Comparison of ENCODE assay signal across 27 cellular contexts in genomic region chr6:3874069-3874468, GRCh38.
"Had no signal": no experiment of that assay in that cellular context is flagged by ENCODE, and none has a peak within 500 bp of the region (broad histone marks: within the 10 kb centered on the region; RNA-seq: fewer than 3 reads in every experiment).

No MANE protein-coding gene starts in this region.

- H3K9ac ChIP-seq: neural progenitor cell, parathyroid adenoma had no signal

- H3K4me3 ChIP-seq: left lung, lung, neural progenitor cell, right atrium auricular region, spleen, tibial nerve, uterus had no signal

- H3K27me3 Mint-ChIP-seq: type B pancreatic cell had no signal

- H3K79me2 ChIP-seq: parathyroid adenoma had no signal

- DNase-seq: kidney glomerular epithelial cell; left cardiac atrium; left lung; mesendoderm; naive B cell; natural killer cell; nephron progenitor cell; occipital lobe; small intestine; spleen; stimulated activated CD4-positive, alpha-beta T cell treated with anti-CD3 and anti-CD28 coated beads, Interleukin-4, amount 100 ng/mL, for 24 hours; stimulated activated naive CD4-positive, alpha-beta T cell treated with Interleukin-2 at 50 U/mL for 16 hours; stimulated activated naive CD8-positive, alpha-beta T cell treated with anti-CD3 and anti-CD28 coated beads, Interleukin-15, amount 100 ng/mL, for 72 hours; substantia nigra; uterus had no signal

- H3K4me2 ChIP-seq: neural progenitor cell had no signal

- H3K36me3 Mint-ChIP-seq: mesothelial cell of epicardium; naive B cell; natural killer cell; neural progenitor cell; stimulated activated memory B cell treated with anti-CD40 and anti-IgM and Interleukin-4, amounts not matched to agents 10 μg/mL and 1 μg/mL and 100 μg/mL, for 72 hours; type B pancreatic cell had no signal

- H2AFZ ChIP-seq: neural progenitor cell, parathyroid adenoma had no signal

- H3K4me1 ChIP-seq: left lung, neural progenitor cell, parathyroid adenoma, spleen, uterus had no signal

- H3K4me3 Mint-ChIP-seq: mesothelial cell of epicardium; naive B cell; natural killer cell; nephron progenitor cell; neural progenitor cell; stimulated activated memory B cell treated with anti-CD40 and anti-IgM and Interleukin-4, amounts not matched to agents 10 μg/mL and 1 μg/mL and 100 μg/mL, for 72 hours; stimulated activated naive CD8-positive, alpha-beta T cell treated with anti-CD3 and anti-CD28 coated beads, Interleukin-15, amount 100 ng/mL, for 72 hours; type B pancreatic cell had no signal

- H3K4me1 Mint-ChIP-seq: naive B cell; natural killer cell; nephron progenitor cell; stimulated activated memory B cell treated with anti-CD40 and anti-IgM and Interleukin-4, amounts not matched to agents 10 μg/mL and 1 μg/mL and 100 μg/mL, for 72 hours; stimulated activated naive CD8-positive, alpha-beta T cell treated with anti-CD3 and anti-CD28 coated beads, Interleukin-15, amount 100 ng/mL, for 72 hours had no signal

- H3K27me3 ChIP-seq: left lung, neural progenitor cell, right atrium auricular region, spleen, tibial nerve, uterus had no signal

- H3K27ac Mint-ChIP-seq: mesothelial cell of epicardium; naive B cell; natural killer cell; nephron progenitor cell; neural progenitor cell; progenitor cell of endocrine pancreas; stimulated activated memory B cell treated with anti-CD40 and anti-IgM and Interleukin-4, amounts not matched to agents 10 μg/mL and 1 μg/mL and 100 μg/mL, for 72 hours; stimulated activated naive CD8-positive, alpha-beta T cell treated with anti-CD3 and anti-CD28 coated beads, Interleukin-15, amount 100 ng/mL, for 72 hours; type B pancreatic cell had no signal

- H3K27ac ChIP-seq: left lung, neural progenitor cell, neutrophil, parathyroid adenoma, right atrium auricular region, spleen, tibial nerve, uterus had no signal

- ATAC-seq: left cardiac atrium; left lung; natural killer cell; sciatic nerve; stimulated activated memory B cell treated with anti-CD40 and anti-IgM and Interleukin-4, amounts not matched to agents 10 μg/mL and 1 μg/mL and 100 μg/mL, for 72 hours; stimulated activated naive CD8-positive, alpha-beta T cell treated with anti-CD3 and anti-CD28 coated beads, Interleukin-15, amount 100 ng/mL, for 72 hours had no signal

- FAIRE-seq: keratinocyte, small intestine had no signal

- H3K9me3 ChIP-seq: left lung, neutrophil, right atrium auricular region, spleen, tibial nerve, uterus had no signal

- H3K9me3 Mint-ChIP-seq: mesothelial cell of epicardium; naive B cell; natural killer cell; nephron progenitor cell; neural progenitor cell; stimulated activated naive CD8-positive, alpha-beta T cell treated with anti-CD3 and anti-CD28 coated beads, Interleukin-15, amount 100 ng/mL, for 72 hours; type B pancreatic cell had no signal

- H3K36me3 ChIP-seq: left lung, neural progenitor cell, neutrophil, right atrium auricular region, spleen, tibial nerve, uterus had no signal
